ENCODE assay signal across 24 cellular contexts in genomic region chr12:5571115-5571514, GRCh38.
A peak's percentile ranks its signal among the peaks of the same experiment; 100 is the strongest.
DNase-seq lines count a peak whose midpoint lies in the region; ATAC-seq and TF ChIP-seq lines count a peak whose summit lies in the region.
"Had no signal": no experiment of that assay in that cellular context is flagged by ENCODE, and none has a peak within 500 bp of the region (broad histone marks: within the 10 kb centered on the region; RNA-seq: fewer than 3 reads in every experiment).

No MANE protein-coding gene starts in this region.

- H3K27ac ChIP-seq in left ventricle myocardium inferior (replicated peaks), result no peak overlapping the region
- no peak overlapping the region for H3K27ac ChIP-seq in osteoblast (ENCODE audit: low read depth, low read length)
- peak overlapping the region; percentile 25 for H3K27ac ChIP-seq in vagina
- H3K27ac ChIP-seq: 22Rv1; BLaER1 treated with 17β-estradiol and CSF1 and Interleukin-3, amounts not matched to agents 10 nM and 100 nM; RWPE1 had no signal

- no peak overlapping the region for H2AFZ ChIP-seq in osteoblast (ENCODE audit: low read length)

- H3K9me3 ChIP-seq in left ventricle myocardium inferior (replicated peaks) (no peaks in the 10 kb centered on the region), osteoblast (ENCODE audit: low read depth, low read length) (peaks cover 2% of the 10 kb centered on the region), vagina (no peaks in the 10 kb centered on the region), BE2C (no peaks in the 10 kb centered on the region)
- H3K9me3 ChIP-seq: BLaER1 treated with 17β-estradiol and CSF1 and Interleukin-3, amounts not matched to agents 10 nM and 100 nM; Caco-2 had no signal

- no peaks in the 10 kb centered on the region for H3K79me2 ChIP-seq in osteoblast (ENCODE audit: insufficient read depth, low read length)

- TF ChIP-seq POLR2A in vagina (IDR thresholded peaks at IDR 0.05), result no peak

- no peak overlapping the region for H3K4me2 ChIP-seq in osteoblast (ENCODE audit: insufficient read depth, low read length)
- H3K4me2 ChIP-seq: BLaER1 treated with 17β-estradiol and CSF1 and Interleukin-3, amounts not matched to agents 10 nM and 100 nM had no signal

- intact Hi-C loops in Right ventricle myocardium inferior (cut with DNase I), result no loop called here
- intact Hi-C loops in left ventricle myocardium inferior (cut with micrococcal nuclease), result no loop called here
- intact Hi-C loops in left ventricle myocardium superior (cut with micrococcal nuclease), result no loop called here
- intact Hi-C loops in vagina (cut with DNase I), result no loop called here

- H3K36me3 ChIP-seq in left ventricle myocardium inferior (peaks cover under 1% of the 10 kb centered on the region), osteoblast (ENCODE audit: insufficient read depth, low read length) (no peaks in the 10 kb centered on the region), vagina (no peaks in the 10 kb centered on the region), BE2C (no peaks in the 10 kb centered on the region)
- H3K36me3 ChIP-seq: BLaER1 treated with 17β-estradiol and CSF1 and Interleukin-3, amounts not matched to agents 10 nM and 100 nM had no signal

- H3K4me3 ChIP-seq in left ventricle myocardium inferior, result no peak overlapping the region
- H3K4me3 ChIP-seq in osteoblast (ENCODE audit: insufficient read depth, low read length), result no peak overlapping the region
- H3K4me3 ChIP-seq in vagina, result no peak overlapping the region
- no peak overlapping the region for H3K4me3 ChIP-seq in BE2C (ENCODE audit: low read depth, low read length)
- H3K4me3 ChIP-seq: BLaER1 treated with 17β-estradiol and CSF1 and Interleukin-3, amounts not matched to agents 10 nM and 100 nM had no signal

- ATAC-seq in Right ventricle myocardium inferior, result peak; percentile 18
- ATAC-seq in left ventricle myocardium superior, result peak; percentile 33
- no peak for ATAC-seq in GM19328 (IDR thresholded peaks at IDR 0.05; ENCODE audit: unreplicated experiment)
- ATAC-seq in GM19463 (IDR thresholded peaks at IDR 0.05; ENCODE audit: unreplicated experiment), result no peak
- ATAC-seq: SK-N-SH treated with all-trans-retinoic acid at 6 μM for 48 hours had no signal

- H3K4me1 ChIP-seq in left ventricle myocardium inferior, result peaks cover 32% of the 10 kb centered on the region
- H3K4me1 ChIP-seq in osteoblast (ENCODE audit: insufficient read depth, low read length), result no peaks in the 10 kb centered on the region
- H3K4me1 ChIP-seq in vagina, result peaks cover 35% of the 10 kb centered on the region
- no peaks in the 10 kb centered on the region for H3K4me1 ChIP-seq in BE2C

- H4K20me1 ChIP-seq in osteoblast (ENCODE audit: insufficient read depth, low read length), result no peaks in the 10 kb centered on the region
- H4K20me1 ChIP-seq: BLaER1 treated with 17β-estradiol and CSF1 and Interleukin-3, amounts not matched to agents 10 nM and 100 nM had no signal

- H3K27me3 ChIP-seq in left ventricle myocardium inferior (ENCODE audit: low read depth) (peaks cover 32% of the 10 kb centered on the region), osteoblast (ENCODE audit: insufficient read depth, low read length) (no peaks in the 10 kb centered on the region), vagina (no peaks in the 10 kb centered on the region), BE2C (peaks cover 33% of the 10 kb centered on the region)
- H3K27me3 ChIP-seq: BLaER1 treated with 17β-estradiol and CSF1 and Interleukin-3, amounts not matched to agents 10 nM and 100 nM had no signal

- TF ChIP-seq CTCF in left ventricle myocardium inferior (IDR thresholded peaks at IDR 0.05; ENCODE audit: borderline replicate concordance) (no peak), osteoblast (IDR thresholded peaks at IDR 0.05; ENCODE audit: extremely low read depth, low read depth, low read length) (no peak), vagina (IDR thresholded peaks at IDR 0.05) (no peak), BE2C (IDR thresholded peaks at IDR 0.05; ENCODE audit: low read depth, low read length) (no peak)

- no peak for DNase-seq in Right ventricle myocardium inferior (ENCODE audit: missing footprints)
- no peak for DNase-seq in left ventricle myocardium inferior
- DNase-seq in left ventricle myocardium superior, result no peak
- DNase-seq in osteoblast (ENCODE audit: insufficient read length, low spot score, missing footprints), result peak; percentile 27
- no peak for DNase-seq in vagina (ENCODE audit: extremely low spot score in 2 of 2)
- no peak for DNase-seq in BE2C
- DNase-seq: ACHN; Caco-2; CD4-positive, alpha-beta memory T cell; DND-41; H7; HFFc6; KBM-7; NCI-H1092 treated with DMSO at 0.1 percent for 48 hours; NCI-H1436 treated with DMSO at 0.1 percent for 48 hours; NCI-H1930; NCI-H748 treated with DMSO at 0.1 percent for 48 hours; NK-92 treated with Interleukin-12 subunit alpha and Interleukin-12 subunit beta, amount 100 ng/mL, for 24 hours had no signal

Comparison
In these comparisons a context has a peak if more than half of its experiments do, and no peak if none do; other contexts are left out.
1. ATAC-seq: peak in Right ventricle myocardium inferior (single experiment) and left ventricle myocardium superior (single experiment); none in GM19328 (single experiment) and GM19463 (single experiment).